8 cellular contexts compared by ENCODE assay signal in genomic region chr10:119270893-119271361, GRCh38.
DNase-seq lines count a peak whose midpoint lies in the region; ATAC-seq and TF ChIP-seq lines count a peak whose summit lies in the region.

No MANE protein-coding gene starts in this region.

- 68 to 74% methylated on average over 13 to 17 of the region's 17 CpGs for WGBS in testis, 2 donors

- H3K27ac Mint-ChIP-seq in activated CD8-positive, alpha-beta T cell treated with anti-CD3 and anti-CD28 coated beads for 36 hours: peak overlapping the region; percentile 91

- peak; percentile 78 for DNase-seq in activated CD8-positive, alpha-beta T cell treated with anti-CD3 and anti-CD28 coated beads for 36 hours
- DNase-seq in erythroblast (lab: John Stamatoyannopoulos, UW) (peak; percentile 45 to 63), sciatic nerve (ENCODE audit: low spot score) (peak; percentile 80), testis (no peak), KBM-7 (no peak), AML-193 (lab: John Stamatoyannopoulos, UW) (no peak)

- POLR2A ChIA-PET in activated CD8-positive, alpha-beta T cell treated with anti-CD3 and anti-CD28 coated beads for 36 hours (lab: Charles Lee): interaction anchor here (0.8 to 1.5 kb wide), 7 partner anchors 19 to 136 kb away, joined by 3 to 4 read pairs (median 3); no protein-coding TSS in a partner anchor

- ATAC-seq in GM19324 (IDR thresholded peaks at IDR 0.05; ENCODE audit: low FRiP score, unreplicated experiment) (peak; percentile 74), HG03439 (IDR thresholded peaks at IDR 0.05; ENCODE audit: unreplicated experiment) (peak; percentile 43), sciatic nerve (peak; percentile 60)
- ATAC-seq in activated CD8-positive, alpha-beta T cell treated with anti-CD3 and anti-CD28 coated beads for 36 hours: peak; percentile 50

- H3K36me3 ChIP-seq in testis (ENCODE audit: low read depth, missing control alignments): no peaks in the 10 kb centered on the region

- CTCF ChIA-PET in activated CD8-positive, alpha-beta T cell treated with anti-CD3 and anti-CD28 coated beads for 36 hours (lab: Charles Lee): interaction anchor here (0.8 to 2.2 kb wide), 8 partner anchors 10 to 146 kb away, joined by 3 to 8 read pairs (median 4); partner anchors contain the start of gene GRK5

- TF ChIP-seq CTCF in activated CD8-positive, alpha-beta T cell treated with anti-CD3 and anti-CD28 coated beads for 36 hours (IDR thresholded peaks at IDR 0.05): no peak
- TF ChIP-seq CTCF in testis (IDR thresholded peaks at IDR 0.05): no peak

- H3K27ac ChIP-seq in testis: no peak overlapping the region

- peaks cover 54% of the 10 kb centered on the region for H3K4me1 Mint-ChIP-seq in activated CD8-positive, alpha-beta T cell treated with anti-CD3 and anti-CD28 coated beads for 36 hours (ENCODE audit: low read depth)

- TF ChIP-seq POLR2A in erythroblast (IDR thresholded peaks at IDR 0.05; ENCODE audit: low read length) (no peak), testis (IDR thresholded peaks at IDR 0.05) (no peak)

- no peaks in the 10 kb centered on the region for H3K9me3 ChIP-seq in testis

- no peaks in the 10 kb centered on the region for H3K9me3 Mint-ChIP-seq in activated CD8-positive, alpha-beta T cell treated with anti-CD3 and anti-CD28 coated beads for 36 hours

- peaks cover 9% of the 10 kb centered on the region for H3K4me1 ChIP-seq in testis

- H3K27me3 ChIP-seq in testis: no peaks in the 10 kb centered on the region

- peaks cover 7% of the 10 kb centered on the region for H3K36me3 Mint-ChIP-seq in activated CD8-positive, alpha-beta T cell treated with anti-CD3 and anti-CD28 coated beads for 36 hours (ENCODE audit: low read depth)

- H3K27me3 Mint-ChIP-seq in activated CD8-positive, alpha-beta T cell treated with anti-CD3 and anti-CD28 coated beads for 36 hours: no peaks in the 10 kb centered on the region

- intact Hi-C loops in activated CD8-positive, alpha-beta T cell treated with anti-CD3 and anti-CD28 coated beads for 36 hours (cut with micrococcal nuclease): loop anchor here (2.0 kb wide), 1 partner anchor 62 kb away; no protein-coding TSS in a partner anchor
- intact Hi-C loops in sciatic nerve (cut with DNase I) (no loop called here), testis (cut with DNase I; ENCODE audit: low total_unique reads) (no loop called here)

- H3K4me3 Mint-ChIP-seq in activated CD8-positive, alpha-beta T cell treated with anti-CD3 and anti-CD28 coated beads for 36 hours: peak overlapping the region; percentile 31

- in situ Hi-C loops in KBM-7 (cut with MboI; ENCODE audit: low pct_unique_long_range_greater_than_20kb, low sequenced_read_pairs): no loop called here

- H3K4me3 ChIP-seq in testis: no peak overlapping the region

Comparison
In these comparisons a context has a peak if more than half of its experiments do, and no peak if none do; other contexts are left out.
1. DNase-seq: peak in activated CD8-positive, alpha-beta T cell treated with anti-CD3 and anti-CD28 coated beads for 36 hours (single experiment), erythroblast (2 of 2) and sciatic nerve (single experiment); none in testis (single experiment), KBM-7 (single experiment) and AML-193 (0 of 2).
2. Peak in every context shown above with its lines, with median percentiles within 50 percentile points of each other: ATAC-seq.